ENCODE assay signal across 9 cellular contexts in genomic region chr16:48526058-48526957, GRCh38.
A peak's percentile ranks its signal among the peaks of the same experiment; 100 is the strongest.
DNase-seq lines count a peak whose midpoint lies in the region; ATAC-seq, FAIRE-seq and TF ChIP-seq lines count a peak whose summit lies in the region.
"Had no signal": no experiment of that assay in that cellular context is flagged by ENCODE, and none has a peak within 500 bp of the region (broad histone marks: within the 10 kb centered on the region; RNA-seq: fewer than 3 reads in every experiment).

No MANE protein-coding gene starts in this region.

- H3K9ac ChIP-seq in kidney (ENCODE audit: low read length in 2 of 2) = no peak overlapping the region

- H3K27me3 Mint-ChIP-seq in T-helper 17 cell = no peaks in the 10 kb centered on the region

- FAIRE-seq in kidney (lab: Jason Lieb, UNC) = no peak

- DNase-seq in activated T-cell treated with anti-CD3 and anti-CD28 coated beads, Interleukin-2, amount 50 U/mL, for 48 hours = peak; percentile 43 to 49
- DNase-seq in activated T-cell treated with anti-CD3 and anti-CD28 coated beads, Interleukin-2, amount 50 U/mL, for 1 hour = no peak
- DNase-seq in T-helper 17 cell = no peak
- peak; percentile 49 for DNase-seq in kidney
- DNase-seq in cortex of kidney (lab: John Stamatoyannopoulos, UW) = no peak
- DNase-seq in AG08396 (ENCODE audit: low spot score) = no peak
- no peak for DNase-seq in SIG-M5 (lab: John Stamatoyannopoulos, UW)

- H3K27ac ChIP-seq in kidney (ENCODE audit: low read depth in 2 of 2, low read length in 2 of 2) = peak overlapping the region in 1 of 2 donors; percentile 4
- H3K27ac ChIP-seq: adrenal gland had no signal

- no peak overlapping the region for H3K27ac Mint-ChIP-seq in T-helper 17 cell

- H3K36me3 Mint-ChIP-seq in T-helper 17 cell (ENCODE audit: low read depth) = no peaks in the 10 kb centered on the region

- H3K9me3 ChIP-seq in T-helper 17 cell (ENCODE audit: control insufficient read depth, low read length, poor library complexity, severe bottlenecking) = no peaks in the 10 kb centered on the region
- H3K9me3 ChIP-seq in kidney (ENCODE audit: control insufficient read depth in 1 of 2, low read length in 2 of 2) = no peaks in the 10 kb centered on the region

- no peak overlapping the region for H3K4me3 Mint-ChIP-seq in T-helper 17 cell

- intact Hi-C loops in kidney (cut with DNase I) = no loop called here

- no peaks in the 10 kb centered on the region for H3K36me3 ChIP-seq in kidney (ENCODE audit: control insufficient read depth in 1 of 2, insufficient read depth in 2 of 2, low read length in 2 of 2)
- H3K36me3 ChIP-seq: adrenal gland had no signal

- TF ChIP-seq CTCF in kidney (IDR thresholded peaks at IDR 0.05; ENCODE audit: borderline replicate concordance, extremely low read depth, insufficient read depth) = peak; percentile 47

- peaks cover 4% of the 10 kb centered on the region for H3K4me1 Mint-ChIP-seq in T-helper 17 cell

- ATAC-seq in HG03175 (IDR thresholded peaks at IDR 0.05; ENCODE audit: unreplicated experiment) = peak; percentile 49
- peak; percentile 52 for ATAC-seq in T-helper 17 cell

- H3K4me3 ChIP-seq in kidney (ENCODE audit: low read length in 2 of 2) = no peak overlapping the region
- H3K4me3 ChIP-seq: adrenal gland had no signal

- H3K4me1 ChIP-seq in kidney (ENCODE audit: control insufficient read depth in 1 of 2, insufficient read depth in 1 of 2, low read depth in 1 of 2, low read length in 2 of 2) = no peaks in the 10 kb centered on the region
- H3K4me1 ChIP-seq: adrenal gland had no signal

Comparison
In these comparisons a context has a peak if more than half of its experiments do, and no peak if none do; other contexts are left out.
1. DNase-seq: peak in activated T-cell treated with anti-CD3 and anti-CD28 coated beads, Interleukin-2, amount 50 U/mL, for 48 hours (2 of 2) and kidney (single experiment); none in activated T-cell treated with anti-CD3 and anti-CD28 coated beads, Interleukin-2, amount 50 U/mL, for 1 hour (single experiment), T-helper 17 cell (0 of 3), cortex of kidney (single experiment), AG08396 (single experiment) and SIG-M5 (single experiment).